Comparison of ENCODE assay signal across 1 cellular context in the genomic region with DNA sequence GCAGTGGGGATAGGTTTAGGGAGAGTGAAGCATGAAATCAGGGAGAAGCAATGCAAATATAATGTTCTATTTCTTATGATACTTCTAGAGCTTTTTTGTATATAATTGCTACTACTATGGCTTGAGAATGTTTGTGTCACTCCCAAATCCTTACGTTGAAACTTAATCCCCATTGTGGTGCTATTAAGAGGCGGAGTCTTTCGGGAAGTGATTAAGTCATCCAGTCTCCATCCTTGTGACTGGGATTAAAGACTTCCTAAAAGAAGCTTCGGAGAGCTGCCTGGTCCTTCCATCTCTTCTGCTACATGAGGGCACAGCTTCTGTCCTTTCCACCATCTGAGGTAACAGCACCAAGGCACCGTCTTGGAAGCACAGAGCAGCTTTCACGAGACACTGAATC.
TF ChIP-seq lines count a peak whose summit lies in the region.

No MANE protein-coding gene starts in this region.

TF ChIP-seq in WTC11, 78 proteins besides CTCF, POLR2A, EP300 and RAD21 (continued from another document):
- TF ChIP-seq, protein P1, sequence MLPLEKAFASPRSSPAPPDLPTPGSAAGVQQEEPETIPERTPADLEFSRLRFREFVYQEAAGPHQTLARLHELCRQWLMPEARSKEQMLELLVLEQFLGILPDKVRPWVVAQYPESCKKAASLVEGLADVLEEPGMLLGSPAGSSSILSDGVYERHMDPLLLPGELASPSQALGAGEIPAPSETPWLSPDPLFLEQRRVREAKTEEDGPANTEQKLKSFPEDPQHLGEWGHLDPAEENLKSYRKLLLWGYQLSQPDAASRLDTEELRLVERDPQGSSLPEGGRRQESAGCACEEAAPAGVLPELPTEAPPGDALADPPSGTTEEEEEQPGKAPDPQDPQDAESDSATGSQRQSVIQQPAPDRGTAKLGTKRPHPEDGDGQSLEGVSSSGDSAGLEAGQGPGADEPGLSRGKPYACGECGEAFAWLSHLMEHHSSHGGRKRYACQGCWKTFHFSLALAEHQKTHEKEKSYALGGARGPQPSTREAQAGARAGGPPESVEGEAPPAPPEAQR (CRISPR knock-in tag; IDR thresholded peaks at IDR 0.05), result no peak
- no peak for TF ChIP-seq ZNF138 (CRISPR knock-in tag; conservative IDR thresholded peaks at IDR 0.05)
- TF ChIP-seq TP53 (CRISPR knock-in tag; IDR thresholded peaks at IDR 0.05), result no peak
TF ChIP-seq in WTC11: peak in this region for 0.
